16 cellular contexts compared by ENCODE assay signal in the genomic region with DNA sequence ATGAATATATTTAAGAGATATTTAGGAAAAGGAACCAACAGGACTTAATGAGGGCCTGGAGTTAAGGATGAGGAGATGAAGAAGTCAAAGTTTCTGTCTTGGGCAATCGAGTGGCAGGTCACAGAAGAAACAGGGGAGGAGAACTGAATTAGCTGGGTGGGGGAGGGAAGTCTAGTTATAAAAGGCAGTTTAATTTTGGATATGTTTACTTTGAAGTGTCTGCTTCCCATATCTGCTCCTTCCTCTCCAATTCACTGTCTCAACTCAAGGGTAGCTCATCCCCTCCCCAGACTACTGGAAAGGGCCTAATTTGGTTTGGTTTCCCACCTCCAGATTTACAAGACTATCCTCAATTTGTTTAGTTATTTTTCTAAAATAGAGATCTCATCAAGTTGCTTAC.
"Had no signal": no experiment of that assay in that cellular context is flagged by ENCODE, and none has a peak within 500 bp of the region (broad histone marks: within the 10 kb centered on the region; RNA-seq: fewer than 3 reads in every experiment).

No MANE protein-coding gene starts in this region.

- H3K36me3 ChIP-seq: adrenal gland, tibial artery, uterus had no signal

- H3K9me3 ChIP-seq: adrenal gland, tibial artery, uterus had no signal

- H3K27ac Mint-ChIP-seq: activated naive CD4-positive, alpha-beta T cell treated with anti-CD3 and anti-CD28 coated beads for 36 hours; WTC11 had no signal

- H3K27me3 ChIP-seq: adrenal gland, tibial artery, uterus had no signal

- H3K4me3 Mint-ChIP-seq: activated naive CD4-positive, alpha-beta T cell treated with anti-CD3 and anti-CD28 coated beads for 36 hours; natural killer cell; WTC11 had no signal

- H3K4me3 ChIP-seq: adrenal gland, skin epidermis, tibial artery, uterus had no signal

- ATAC-seq: left lobe of liver, natural killer cell, WTC11 had no signal

- DNase-seq: activated CD4-positive, alpha-beta T cell treated with anti-CD3 and anti-CD28 coated beads, Interleukin-2, amount 50 U/mL, for 4 hours; activated naive CD4-positive, alpha-beta T cell treated with anti-CD3 and anti-CD28 coated beads for 36 hours; activated T-cell treated with anti-CD3 and anti-CD28 coated beads for 4 hours; adrenal gland; islet precursor cell; mesenchymal stem cell; natural killer cell; stimulated activated CD4-positive, alpha-beta T cell treated with anti-CD3 and anti-CD28 coated beads, Interleukin-15, amount 100 ng/mL, for 24 hours; stimulated activated CD4-positive, alpha-beta T cell treated with anti-CD3 and anti-CD28 coated beads, Interleukin-4, amount 100 ng/mL, for 1 hour; stimulated activated naive CD4-positive, alpha-beta T cell; T-helper 1 cell; tibial artery; uterus had no signal

- H3K36me3 Mint-ChIP-seq: natural killer cell, WTC11 had no signal

- H3K27ac ChIP-seq: adrenal gland, skin epidermis, tibial artery, uterus had no signal

- H3K9me3 Mint-ChIP-seq: activated naive CD4-positive, alpha-beta T cell treated with anti-CD3 and anti-CD28 coated beads for 36 hours; natural killer cell; WTC11 had no signal
